22 cellular contexts compared by ENCODE assay signal in genomic region chr10:52502237-52502636, GRCh38.
"Had no signal": no experiment of that assay in that cellular context is flagged by ENCODE, and none has a peak within 500 bp of the region (broad histone marks: within the 10 kb centered on the region; RNA-seq: fewer than 3 reads in every experiment).

No MANE protein-coding gene starts in this region.

- H3K36me3 ChIP-seq: esophagus squamous epithelium, gastroesophageal sphincter, heart left ventricle, left lung, lower lobe of right lung had no signal

- H3K27ac ChIP-seq: coronary artery, dorsolateral prefrontal cortex, epithelial cell of prostate, esophagus squamous epithelium, foreskin keratinocyte, gastroesophageal sphincter, heart left ventricle, hepatocyte, left lung, lower lobe of right lung had no signal

- H3K4me3 ChIP-seq: coronary artery, dorsolateral prefrontal cortex, esophagus squamous epithelium, gastroesophageal sphincter, heart left ventricle, hepatocyte, left lung, lower lobe of right lung, mucosa of descending colon had no signal

- H3K4me1 ChIP-seq: esophagus squamous epithelium, gastroesophageal sphincter, heart left ventricle, left lung, lower lobe of right lung had no signal

- ATAC-seq: esophagus mucosa, foreskin keratinocyte, gastroesophageal sphincter, heart left ventricle, left cardiac atrium, left lung, left ventricle myocardium superior, lower lobe of right lung, mucosa of descending colon had no signal

- H3K27me3 ChIP-seq: esophagus squamous epithelium, foreskin keratinocyte, gastroesophageal sphincter, heart left ventricle, hepatocyte, left lung had no signal

- H3K9me3 ChIP-seq: esophagus squamous epithelium, lower lobe of right lung had no signal

- DNase-seq: dermis blood vessel endothelial cell; dorsolateral prefrontal cortex; effector CD4-positive, alpha-beta T cell; effector memory CD4-positive, alpha-beta T cell; erythroblast; esophagus squamous epithelium; foreskin keratinocyte; heart left ventricle; hypothalamus; immature natural killer cell; left cardiac atrium; left lung; left ventricle myocardium superior; lower lobe of right lung; mesenchymal stem cell; mucosa of descending colon; naive B cell had no signal
